Comparison of ENCODE assay signal across 10 cellular contexts in genomic region chr9:22211588-22212360, GRCh38.
DNase-seq lines count a peak whose midpoint lies in the region; ATAC-seq and TF ChIP-seq lines count a peak whose summit lies in the region.
"Had no signal": no experiment of that assay in that cellular context is flagged by ENCODE, and none has a peak within 500 bp of the region (broad histone marks: within the 10 kb centered on the region; RNA-seq: fewer than 3 reads in every experiment).

No MANE protein-coding gene starts in this region.

- DNase-seq in HCT116 (ENCODE audit: low read depth, low spot score) (peak; percentile 79), SK-N-SH (no peak), fibroblast of the conjunctiva (ENCODE audit: low read depth) (peak; percentile 86), skeletal muscle cell (ENCODE audit: low read depth) (peak; percentile 80), NCI-H524 treated with DMSO at 0.1 percent for 48 hours (lab: John Stamatoyannopoulos, UW) (no peak), posterior vena cava (ENCODE audit: low spot score) (no peak), putamen (ENCODE audit: low spot score) (no peak)
- DNase-seq: endodermal cell, NCI-H2171 had no signal

- TF ChIP-seq EP300 in SK-N-SH (IDR thresholded peaks at IDR 0.05; ENCODE audit: borderline replicate concordance in 1 of 2, low read depth in 1 of 2, low read length in 1 of 2), result peak; percentile 21 to 92; a peak in 2 of 4 replicates

- H3K36me3 ChIP-seq in HCT116 (ENCODE audit: control insufficient read depth in 1 of 2, insufficient read depth in 2 of 2, low read length in 2 of 2) (no peaks in the 10 kb centered on the region), SK-N-SH (replicated peaks in 1 of 2; ENCODE audit: control insufficient read depth in 1 of 2, insufficient read depth in 2 of 2, low read length in 1 of 2) (no peaks in the 10 kb centered on the region)

- POLR2A ChIA-PET in HCT116 (lab: Charles Lee) (interaction anchor here (1.0 to 1.8 kb wide), 3 partner anchors 8 to 53 kb away, joined by 3 to 5 read pairs (median 5); no protein-coding TSS in a partner anchor), SK-N-SH (lab: Yijun Ruan, JAX) (no interaction called here)

- H3K9me3 ChIP-seq in HCT116 (ENCODE audit: control insufficient read depth in 1 of 2, insufficient read depth in 1 of 2, low read depth in 1 of 2, low read length in 2 of 2), result no peaks in the 10 kb centered on the region
- H3K9me3 ChIP-seq in SK-N-SH, result no peaks in the 10 kb centered on the region

- no peak overlapping the region for H3K9ac ChIP-seq in HCT116 (ENCODE audit: low read length)
- peak overlapping the region; percentile 37; the same call in 1 of the 2 replicates for H3K9ac ChIP-seq in SK-N-SH

- TSS peak; percentile 54 for BruUV-seq in HCT116 (replicated peaks; lab: Mats Ljungman, UMichigan)

- H3K27me3 ChIP-seq in HCT116 (ENCODE audit: insufficient read depth, low read length) (no peaks in the 10 kb centered on the region), SK-N-SH (ENCODE audit: insufficient read depth) (no peaks in the 10 kb centered on the region)

- intact Hi-C loops in HCT116 (cut with micrococcal nuclease) (loop anchor here (5.0 to 10.0 kb wide), 4 partner anchors 94 to 307 kb away; partner anchors contain the start of gene CDKN2B), posterior vena cava (cut with DNase I) (no loop called here)

- H3K4me1 ChIP-seq in HCT116 (ENCODE audit: control insufficient read depth in 1 of 2, insufficient read depth in 2 of 2, low read length in 2 of 2) (peaks cover 56 to 57% of the 10 kb centered on the region in 2 experiments), SK-N-SH (ENCODE audit: control insufficient read depth in 1 of 2, insufficient read depth in 2 of 2, low read depth in 1 of 2, low read length in 1 of 2) (peaks cover 0 to 36% of the 10 kb centered on the region in 2 experiments; a peak in 2 of 4 replicates)

- H3K9me2 ChIP-seq in HCT116 (ENCODE audit: insufficient read depth) (no peaks in the 10 kb centered on the region), SK-N-SH (no peaks in the 10 kb centered on the region)

- TF ChIP-seq POLR2A in HCT116 (IDR thresholded peaks at IDR 0.05; ENCODE audit: borderline replicate concordance, extremely low read depth, insufficient read depth, insufficient read length), result no peak

- ATAC-seq in HCT116, result peak; percentile 86
- no peak for ATAC-seq in GM18907 (IDR thresholded peaks at IDR 0.05; ENCODE audit: unreplicated experiment)

- RAD21 ChIA-PET in HCT116 (lab: Charles Lee; ENCODE audit: low non-redundant PET in 1 of 2, low total read pairs in 2 of 2, uncharacterized antibody in 2 of 2, unreplicated experiment in 2 of 2), result interaction anchor here in 1 of 2 experiments (0.8 kb wide), 1 partner anchor 203 kb away, joined by 3 read pairs; the partner anchor contains the start of gene CDKN2B

- peak overlapping the region; percentile 52 for H3K27ac ChIP-seq in HCT116 (ENCODE audit: low read depth, low read length)
- peak overlapping the region; percentile 90 for H3K27ac ChIP-seq in SK-N-SH (ENCODE audit: low read depth in 2 of 2, low read length in 1 of 2)

- H3K4me2 ChIP-seq in HCT116 (ENCODE audit: low read length) (peak overlapping the region; percentile 61), SK-N-SH (peak overlapping the region; percentile 53)

- H4K20me1 ChIP-seq in HCT116 (ENCODE audit: insufficient read depth) (no peaks in the 10 kb centered on the region), SK-N-SH (ENCODE audit: insufficient read depth) (no peaks in the 10 kb centered on the region)

- H2AFZ ChIP-seq in HCT116 (ENCODE audit: low read depth, low read length, poor library complexity, severe bottlenecking) (peak overlapping the region; percentile 93), SK-N-SH (ENCODE audit: low read depth) (peak overlapping the region; percentile 26)

- CTCF ChIA-PET in HCT116 (lab: Charles Lee) (interaction anchor here (1.2 to 3.0 kb wide), 5 partner anchors 28 to 398 kb away, joined by 3 to 13 read pairs (median 6); partner anchors contain the start of gene CDKN2B), SK-N-SH (lab: Yijun Ruan, JAX) (interaction anchor here (1.3 kb wide), 1 partner anchor 32 kb away, joined by 3 read pairs; no protein-coding TSS in a partner anchor)

- WGBS in SK-N-SH (ENCODE audit: low lambda C conversion rate), result 0% methylated on average over 4 of the region's 4 CpGs

- peak overlapping the region in 1 of 2 experiments; percentile 14; a peak in 1 of 4 replicates for H3K4me3 ChIP-seq in HCT116 (replicated peaks in 1 of 2; ENCODE audit: low read depth in 1 of 2, low read length in 2 of 2)
- no peak overlapping the region; a peak in 2 of 4 replicates for H3K4me3 ChIP-seq in SK-N-SH (ENCODE audit: low read depth in 2 of 2, low read length in 1 of 2)
- no peak overlapping the region for H3K4me3 ChIP-seq in skeletal muscle cell (ENCODE audit: low read depth, low read length)

- no peaks in the 10 kb centered on the region for H3K79me2 ChIP-seq in HCT116 (ENCODE audit: insufficient read depth, low read length)
- H3K79me2 ChIP-seq in SK-N-SH (ENCODE audit: insufficient read depth), result no peaks in the 10 kb centered on the region

- peaks cover 40% of the 10 kb centered on the region for H3F3A ChIP-seq in SK-N-SH (replicated peaks; ENCODE audit: insufficient read depth)

- TF ChIP-seq RAD21 in HCT116 (IDR thresholded peaks at IDR 0.05; ENCODE audit: low read depth) (peak; percentile 15), SK-N-SH (IDR thresholded peaks at IDR 0.05; ENCODE audit: low read length) (no peak)

- no peak for TF ChIP-seq CTCF in HCT116 (IDR thresholded peaks at IDR 0.05 in 2 of 3, conservative IDR thresholded peaks at IDR 0.05 in 1 of 3; ENCODE audit: borderline replicate concordance in 1 of 3, insufficient read depth in 1 of 3, low read depth in 2 of 3, low read length in 2 of 3)
- no peak for TF ChIP-seq CTCF in SK-N-SH (IDR thresholded peaks at IDR 0.05)

TF ChIP-seq in HCT116, 20 proteins besides CTCF, POLR2A, EP300 and RAD21 (continues in another document):
- TF ChIP-seq JUND (IDR thresholded peaks at IDR 0.05) (peak; percentile 90), FOSL1 (IDR thresholded peaks at IDR 0.05; ENCODE audit: low read depth) (peak; percentile 88), MAX (IDR thresholded peaks at IDR 0.05) (peak; percentile 54; the same call in 1 of the 2 replicates), SP1 (IDR thresholded peaks at IDR 0.05; ENCODE audit: low read depth) (peak; percentile 84), SRF (IDR thresholded peaks at IDR 0.05; ENCODE audit: low read depth) (no peak), CEBPB (IDR thresholded peaks at IDR 0.05; ENCODE audit: low read depth) (peak; percentile 61), CBX3 (IDR thresholded peaks at IDR 0.05; ENCODE audit: low read depth) (peak; percentile 60; the same call in 1 of the 2 replicates), EGR1 (IDR thresholded peaks at IDR 0.05; ENCODE audit: low read depth) (peak; percentile 33; the same call in 1 of the 2 replicates), ELF1 (IDR thresholded peaks at IDR 0.05; ENCODE audit: borderline replicate concordance, low read depth) (no peak; the same call in 1 of the 2 replicates), ZFX (IDR thresholded peaks at IDR 0.05) (no peak), ZNF274 (IDR thresholded peaks at IDR 0.05; ENCODE audit: low read depth, low read length) (no peak), YY1 (IDR thresholded peaks at IDR 0.05; ENCODE audit: extremely low read depth, insufficient replicate concordance, low read depth, low read length) (no peak), EZH2phosphoT487 (IDR thresholded peaks at IDR 0.05; ENCODE audit: borderline replicate concordance) (no peak), EZH2 (IDR thresholded peaks at IDR 0.05) (no peak), ATF3 (IDR thresholded peaks at IDR 0.05) (no peak), POLR2AphosphoS5 (IDR thresholded peaks at IDR 0.05; ENCODE audit: low read depth, low read length) (no peak)

TF ChIP-seq in SK-N-SH, 30 proteins besides CTCF, POLR2A, EP300 and RAD21 (continues in another document):
- TF ChIP-seq RXRA (IDR thresholded peaks at IDR 0.05; ENCODE audit: borderline replicate concordance, low read depth) (peak; percentile 88; the same call in 1 of the 2 replicates), USF2 (IDR thresholded peaks at IDR 0.05; ENCODE audit: borderline replicate concordance, low read depth, low read length) (no peak), TAF1 (IDR thresholded peaks at IDR 0.05; ENCODE audit: borderline replicate concordance, low read depth, low read length) (peak; percentile 35; the same call in 1 of the 2 replicates), MXI1 (IDR thresholded peaks at IDR 0.05; ENCODE audit: low read depth, low read length) (no peak), RCOR1 (IDR thresholded peaks at IDR 0.05; ENCODE audit: low read length) (no peak), ZBTB33 (IDR thresholded peaks at IDR 0.05; ENCODE audit: borderline replicate concordance, low read depth) (no peak), ELF1 (IDR thresholded peaks at IDR 0.05) (peak; percentile 60; the same call in 1 of the 2 replicates), USF1 (IDR thresholded peaks at IDR 0.05; ENCODE audit: borderline replicate concordance, low read depth) (no peak)

Comparison
In these comparisons a context has a peak if more than half of its experiments do, and no peak if none do; other contexts are left out.
1. DNase-seq: peak in HCT116 (single experiment), fibroblast of the conjunctiva (single experiment) and skeletal muscle cell (single experiment); none in SK-N-SH (single experiment), NCI-H524 treated with DMSO at 0.1 percent for 48 hours (single experiment), posterior vena cava (single experiment) and putamen (single experiment).
2. Of the 11 proteins assayed by ChIP-seq in both SK-N-SH and HCT116: peak only in SK-N-SH: ELF1 and POLR2AphosphoS5; only in HCT116: MAX, RAD21 and SIN3A; in both: JUND; in neither: 5.